Comparison of ENCODE assay signal across 21 cellular contexts in the genomic region with DNA sequence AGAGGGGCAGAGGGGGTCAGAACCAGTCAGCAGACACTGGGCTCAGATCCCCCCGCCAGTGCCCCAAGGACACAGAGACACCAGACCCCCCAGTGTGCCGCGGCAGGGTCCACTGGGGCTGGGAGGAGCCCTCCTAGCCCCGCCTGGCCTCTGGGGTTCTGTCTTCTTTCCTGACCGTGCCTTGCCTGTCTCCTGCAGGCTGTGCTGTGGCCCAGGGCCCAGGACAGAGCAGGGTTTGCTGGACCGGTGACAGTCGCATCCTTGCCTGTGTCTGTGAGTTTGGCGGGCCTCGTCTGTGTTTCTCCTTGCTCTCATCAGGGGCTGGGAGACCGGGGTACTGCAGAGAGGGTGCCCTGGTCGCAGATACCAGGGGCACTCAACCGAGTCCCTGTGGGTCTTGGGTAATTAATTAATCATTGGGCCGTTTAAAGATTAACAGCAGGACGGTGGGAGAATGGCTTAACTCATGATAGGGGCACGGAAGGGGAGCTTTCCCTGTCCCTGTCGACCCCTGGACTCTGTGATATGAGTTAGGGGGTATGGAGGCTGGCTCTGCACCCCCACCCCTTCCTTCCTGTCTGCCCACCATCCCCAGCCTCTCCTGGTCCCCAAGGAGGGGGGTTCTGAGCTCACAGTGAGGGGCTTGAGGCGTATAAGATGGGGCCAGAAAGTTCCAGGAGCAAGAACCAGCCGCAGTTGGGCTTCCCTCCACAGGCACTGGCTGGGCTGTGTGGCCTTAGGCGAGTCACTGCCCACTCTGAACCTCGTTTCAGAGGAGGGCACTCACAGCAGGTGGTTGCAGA. TPM values are rescaled to one million over a fixed set of nuclear protein-coding genes. Genes with fewer than 3 reads are reported as not detected.
A peak's percentile ranks its signal among the peaks of the same experiment; 100 is the strongest.
DNase-seq lines count a peak whose midpoint lies in the region; ATAC-seq and TF ChIP-seq lines count a peak whose summit lies in the region.
"Had no signal": no experiment of that assay in that cellular context is flagged by ENCODE, and none has a peak within 500 bp of the region (broad histone marks: within the 10 kb centered on the region; RNA-seq: fewer than 3 reads in every experiment).

No MANE protein-coding gene starts in this region.

- H3K4me3 ChIP-seq in endodermal cell (ENCODE audit: low read length): no peak overlapping the region
- H3K4me3 ChIP-seq: gastroesophageal sphincter, MG63 had no signal

- H3K4me3 Mint-ChIP-seq in endodermal cell (no peak overlapping the region), nephron (no peak overlapping the region)
- H3K4me3 Mint-ChIP-seq: mesothelial cell of epicardium, WTC11 had no signal

- no peaks in the 10 kb centered on the region for H3K27me3 ChIP-seq in endodermal cell (ENCODE audit: control insufficient read depth, insufficient read depth, low read length, poor library complexity, severe bottlenecking)
- H3K27me3 ChIP-seq: gastroesophageal sphincter, MG63 had no signal

- no peak overlapping the region for H3K9ac ChIP-seq in endodermal cell (ENCODE audit: extremely low read depth, low read length, poor library complexity, severe bottlenecking)

- TF ChIP-seq CTCF in endodermal cell (conservative IDR thresholded peaks at IDR 0.05) (no peak), nephron (IDR thresholded peaks at IDR 0.05; ENCODE audit: unreplicated experiment in 3 of 3) (no peak)

- H3K36me3 ChIP-seq in endodermal cell (ENCODE audit: control insufficient read depth, insufficient read depth, low read length): no peaks in the 10 kb centered on the region
- H3K36me3 ChIP-seq: gastroesophageal sphincter, MG63 had no signal

- H3K9me3 ChIP-seq in endodermal cell (ENCODE audit: control insufficient read depth, low read length): no peaks in the 10 kb centered on the region

- H3K27ac Mint-ChIP-seq in endodermal cell (no peak overlapping the region), nephron (peak overlapping the region; percentile 87 to 96 (median 91))
- H3K27ac Mint-ChIP-seq: mesothelial cell of epicardium, WTC11 had no signal

- no peak overlapping the region for H3K27ac ChIP-seq in endodermal cell (ENCODE audit: low read depth, low read length)
- H3K27ac ChIP-seq: HL-60 had no signal

- H3K27me3 Mint-ChIP-seq in endodermal cell (ENCODE audit: insufficient read depth) (peaks cover 3% of the 10 kb centered on the region), nephron (ENCODE audit: low read depth) (peaks cover 15% of the 10 kb centered on the region)

- ATAC-seq in Right ventricle myocardium inferior (no peak), left ventricle myocardium superior (no peak), GM21390 (IDR thresholded peaks at IDR 0.05; ENCODE audit: unreplicated experiment) (no peak), HG03457 (IDR thresholded peaks at IDR 0.05; ENCODE audit: unreplicated experiment) (no peak)
- ATAC-seq: gastroesophageal sphincter, WTC11 had no signal

- H3K4me1 Mint-ChIP-seq in endodermal cell (peaks cover 16% of the 10 kb centered on the region), nephron (peaks cover 40% of the 10 kb centered on the region)

- peak; percentile 20 for DNase-seq in Right ventricle myocardium inferior (ENCODE audit: missing footprints)
- no peak for DNase-seq in left ventricle myocardium superior
- DNase-seq in endodermal cell: peak; percentile 57
- no peak for DNase-seq in NCI-H69 (lab: John Stamatoyannopoulos, UW)
- DNase-seq in NCI-H2196 (lab: John Stamatoyannopoulos, UW; ENCODE audit: unreplicated experiment): no peak
- DNase-seq: activated CD4-positive, alpha-beta T cell treated with anti-CD3 and anti-CD28 coated beads, Interleukin-2, amount 50 U/mL, for 4 hours; activated naive CD4-positive, alpha-beta T cell; C1 segment of cervical spinal cord; central memory CD4-positive, alpha-beta T cell; EL; HCEC 1CT; MG63; NCI-H1436; OCI-M1 had no signal

- WGBS in endodermal cell (ENCODE audit: insufficient coverage in 1 of 2, insufficient read length in 1 of 2), 2 experiments: 81 to 85% methylated on average over 10 to 20 of the region's 20 CpGs

- H3K4me1 ChIP-seq in endodermal cell (ENCODE audit: control insufficient read depth, insufficient read depth, low read length): no peaks in the 10 kb centered on the region

- H3K9me3 Mint-ChIP-seq in endodermal cell: peaks cover 7% of the 10 kb centered on the region
- H3K9me3 Mint-ChIP-seq in nephron: peaks cover 8% of the 10 kb centered on the region
- H3K9me3 Mint-ChIP-seq: mesothelial cell of epicardium had no signal

- no peaks in the 10 kb centered on the region for H3K36me3 Mint-ChIP-seq in endodermal cell (ENCODE audit: low read depth)
- H3K36me3 Mint-ChIP-seq in nephron (ENCODE audit: low read depth): no peaks in the 10 kb centered on the region
- H3K36me3 Mint-ChIP-seq: mesothelial cell of epicardium, WTC11 had no signal

- intact Hi-C loops in Right ventricle myocardium inferior (cut with DNase I): loop anchor here (5.0 kb wide), 1 partner anchor 47 kb away; a partner anchor contains a TSS
- intact Hi-C loops in left ventricle myocardium superior (cut with micrococcal nuclease): loop anchor here (10.0 kb wide), 1 partner anchor 55 kb away; no protein-coding TSS in a partner anchor

RNA-seq across cellular contexts. Expression of a gene that starts 29.8 kb away (rescaled TPM):
- total RNA-seq in Right ventricle myocardium inferior (355 TPM), left ventricle myocardium superior (319 TPM), endodermal cell (1,000 to 10,000 TPM; 2,218 to 2,701 TPM)
- 2,540 TPM for polyA plus RNA-seq in endodermal cell (2013, experiment 1 of 2)
- polyA plus RNA-seq in endodermal cell (2013, experiment 2 of 2): 2,353 TPM

RNA-seq across cellular contexts. Expression of a gene that starts 44.9 kb away (rescaled TPM):
- total RNA-seq in Right ventricle myocardium inferior (19.7 TPM), left ventricle myocardium superior (19.9 TPM), endodermal cell (10 to 100 TPM in 1 of 2 donors, 1 to 10 TPM in 1; 5.9 to 10.4 TPM)
- polyA plus RNA-seq in endodermal cell (2013, experiment 1 of 2): 3.5 TPM
- polyA plus RNA-seq in endodermal cell (2013, experiment 2 of 2): 3.3 TPM

Comparison
In these comparisons a context has a peak if more than half of its experiments do, and no peak if none do; other contexts are left out.
1. DNase-seq: peak in Right ventricle myocardium inferior (single experiment) and endodermal cell (single experiment); none in left ventricle myocardium superior (single experiment), NCI-H69 (single experiment) and NCI-H2196 (single experiment).